In the genomic region with DNA sequence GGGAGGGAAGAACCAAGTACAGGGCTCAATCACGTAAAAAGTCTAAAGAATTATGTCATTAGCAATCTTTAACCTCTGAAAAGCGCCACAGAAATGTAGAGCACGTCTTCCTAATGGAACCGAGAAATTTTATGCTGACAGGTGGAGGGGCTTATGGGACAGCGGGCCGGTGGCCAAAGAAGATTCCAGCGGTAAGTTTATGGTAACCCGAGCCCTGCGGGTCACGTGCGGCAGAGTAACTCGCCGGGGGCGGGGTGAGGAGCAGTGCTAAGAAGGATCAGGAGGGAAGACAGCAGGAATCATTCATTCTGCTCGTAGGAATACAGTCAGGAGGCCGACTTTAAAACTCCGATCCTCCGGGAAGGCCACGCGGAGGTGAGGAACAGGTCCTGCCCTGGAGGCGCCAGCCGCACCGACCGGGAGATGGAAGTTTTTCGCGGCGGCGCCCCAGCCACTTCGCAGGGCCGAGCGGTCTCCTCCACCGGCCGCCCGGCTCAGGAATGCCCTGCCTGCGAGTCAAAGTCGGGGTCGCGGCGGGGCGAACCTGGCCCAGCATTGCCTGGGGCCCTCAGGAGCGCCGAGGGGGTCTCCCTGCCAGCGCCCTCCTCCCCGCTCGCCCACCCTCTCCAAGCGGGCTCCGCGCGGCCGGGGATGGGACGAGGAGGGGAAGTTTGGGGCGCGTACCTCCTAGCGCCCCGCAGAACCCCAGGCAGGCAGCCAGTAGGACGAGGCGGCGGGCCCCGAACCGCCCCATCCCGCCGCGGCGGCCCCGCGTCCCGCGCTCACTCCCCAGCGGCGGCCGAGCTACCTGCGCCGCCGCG, we compare ENCODE assay signal across 8 cellular contexts.
DNase-seq lines count a peak whose midpoint lies in the region; ATAC-seq and TF ChIP-seq lines count a peak whose summit lies in the region.

No MANE protein-coding gene starts in this region.

- H3K4me3 ChIP-seq in CD4-positive, CD25-positive, alpha-beta regulatory T cell (ENCODE audit: low read depth, low read length) = no peak overlapping the region
- H3K4me3 ChIP-seq in SJCRH30 (no peak overlapping the region; the same call in 1 of the 2 replicates), fibroblast of mammary gland (ENCODE audit: control insufficient read depth, low read depth, low read length) (peak overlapping the region; percentile 35)
- H3K4me3 ChIP-seq in naive thymus-derived CD4-positive, alpha-beta T cell (ENCODE audit: low read length) = peak overlapping the region; percentile 32

- intact Hi-C loops in naive thymus-derived CD4-positive, alpha-beta T cell (cut with micrococcal nuclease) = no loop called here

- H3K4me1 ChIP-seq in CD4-positive, CD25-positive, alpha-beta regulatory T cell (ENCODE audit: control insufficient read depth, insufficient read depth, low read length, poor library complexity, severe bottlenecking) = peaks cover 9% of the 10 kb centered on the region
- peaks cover 13% of the 10 kb centered on the region for H3K4me1 ChIP-seq in SJCRH30
- H3K4me1 ChIP-seq in naive thymus-derived CD4-positive, alpha-beta T cell (ENCODE audit: control insufficient read depth in 2 of 2, insufficient read depth in 2 of 2, low read length in 2 of 2) = no peaks in the 10 kb centered on the region

- POLR2A ChIA-PET in naive thymus-derived CD4-positive, alpha-beta T cell (lab: Charles Lee) = no interaction called here

- DNase-seq in CD4-positive, CD25-positive, alpha-beta regulatory T cell = no peak
- DNase-seq in SJCRH30 = peak; percentile 83 to 87
- peak; percentile 40 for DNase-seq in fibroblast of mammary gland (ENCODE audit: low read depth)
- DNase-seq in naive thymus-derived CD4-positive, alpha-beta T cell = peak in 1 of 9 donors; percentile 12

- peak; percentile 18 to 41 for ATAC-seq in CD4-positive, CD25-positive, alpha-beta regulatory T cell (ENCODE audit: low read depth in 2 of 2)
- ATAC-seq in naive thymus-derived CD4-positive, alpha-beta T cell = peak; percentile 59
- ATAC-seq in GM21786 (IDR thresholded peaks at IDR 0.05; ENCODE audit: unreplicated experiment) (no peak), esophagus mucosa (no peak), HG02623 (IDR thresholded peaks at IDR 0.05; ENCODE audit: unreplicated experiment) (no peak), GM19463 (IDR thresholded peaks at IDR 0.05; ENCODE audit: unreplicated experiment) (no peak)

- no peaks in the 10 kb centered on the region for H3K9me3 Mint-ChIP-seq in CD4-positive, CD25-positive, alpha-beta regulatory T cell
- peaks cover 0 to 7% (median 0%) of the 10 kb centered on the region in 11 donors for H3K9me3 Mint-ChIP-seq in naive thymus-derived CD4-positive, alpha-beta T cell

- H3K4me3 Mint-ChIP-seq in CD4-positive, CD25-positive, alpha-beta regulatory T cell = peak overlapping the region; percentile 6 to 76 (median 53)
- peak overlapping the region; percentile 61 to 92 (median 86) for H3K4me3 Mint-ChIP-seq in naive thymus-derived CD4-positive, alpha-beta T cell

- peaks cover 3% of the 10 kb centered on the region for H3K36me3 Mint-ChIP-seq in CD4-positive, CD25-positive, alpha-beta regulatory T cell
- H3K36me3 Mint-ChIP-seq in naive thymus-derived CD4-positive, alpha-beta T cell = peaks cover 0 to 8% (median 3%) of the 10 kb centered on the region in 5 donors

- no peak overlapping the region for H3K27ac Mint-ChIP-seq in CD4-positive, CD25-positive, alpha-beta regulatory T cell
- peak overlapping the region in 1 of 9 donors; percentile 63 for H3K27ac Mint-ChIP-seq in naive thymus-derived CD4-positive, alpha-beta T cell

- H3K27me3 Mint-ChIP-seq in CD4-positive, CD25-positive, alpha-beta regulatory T cell = peaks cover 81% of the 10 kb centered on the region
- H3K27me3 Mint-ChIP-seq in naive thymus-derived CD4-positive, alpha-beta T cell = peaks cover 57 to 88% (median 58%) of the 10 kb centered on the region in 5 donors

- TF ChIP-seq CTCF in fibroblast of mammary gland (conservative IDR thresholded peaks at IDR 0.05; ENCODE audit: control insufficient read depth, insufficient read depth, low read depth, low read length) = no peak

- H3K27ac ChIP-seq in CD4-positive, CD25-positive, alpha-beta regulatory T cell (ENCODE audit: insufficient read depth, low read length, poor library complexity, severe bottlenecking) = no peak overlapping the region
- H3K27ac ChIP-seq in SJCRH30 = peak overlapping the region; percentile 86
- H3K27ac ChIP-seq in naive thymus-derived CD4-positive, alpha-beta T cell (ENCODE audit: low read depth, low read length) = no peak overlapping the region

- peaks cover 0 to 10% (median 6%) of the 10 kb centered on the region in 4 donors for H3K4me1 Mint-ChIP-seq in CD4-positive, CD25-positive, alpha-beta regulatory T cell
- H3K4me1 Mint-ChIP-seq in naive thymus-derived CD4-positive, alpha-beta T cell = peaks cover 7 to 15% (median 8%) of the 10 kb centered on the region in 7 donors

- no peaks in the 10 kb centered on the region for H3K36me3 ChIP-seq in CD4-positive, CD25-positive, alpha-beta regulatory T cell (ENCODE audit: control insufficient read depth, insufficient read depth, low read length)
- no peaks in the 10 kb centered on the region for H3K36me3 ChIP-seq in SJCRH30
- no peaks in the 10 kb centered on the region for H3K36me3 ChIP-seq in naive thymus-derived CD4-positive, alpha-beta T cell (ENCODE audit: control insufficient read depth in 2 of 3, insufficient read depth in 3 of 3, low read length in 3 of 3)

- no peaks in the 10 kb centered on the region for H3K9me3 ChIP-seq in CD4-positive, CD25-positive, alpha-beta regulatory T cell (ENCODE audit: control insufficient read depth in 2 of 2, low read length in 2 of 2)
- H3K9me3 ChIP-seq in SJCRH30 (replicated peaks) = peaks cover 3% of the 10 kb centered on the region; the same call in 1 of the 2 replicates
- no peaks in the 10 kb centered on the region for H3K9me3 ChIP-seq in naive thymus-derived CD4-positive, alpha-beta T cell (ENCODE audit: control insufficient read depth in 2 of 3, low read length in 3 of 3)

- CTCF ChIA-PET in naive thymus-derived CD4-positive, alpha-beta T cell (lab: Charles Lee) = no interaction called here

- H3K27me3 ChIP-seq in CD4-positive, CD25-positive, alpha-beta regulatory T cell (ENCODE audit: control insufficient read depth, insufficient read depth, low read length) = peaks cover 45% of the 10 kb centered on the region
- H3K27me3 ChIP-seq in SJCRH30 = no peaks in the 10 kb centered on the region
- peaks cover 5 to 22% of the 10 kb centered on the region in 2 donors for H3K27me3 ChIP-seq in naive thymus-derived CD4-positive, alpha-beta T cell (ENCODE audit: control insufficient read depth in 2 of 2, insufficient read depth in 2 of 2, low read length in 2 of 2)

Comparison
In these comparisons a context has a peak if more than half of its experiments do, and no peak if none do; other contexts are left out.
1. ATAC-seq: peak in CD4-positive, CD25-positive, alpha-beta regulatory T cell (2 of 2) and naive thymus-derived CD4-positive, alpha-beta T cell (single experiment); none in GM21786 (single experiment), esophagus mucosa (single experiment), HG02623 (single experiment) and GM19463 (single experiment).
2. DNase-seq: peak in SJCRH30 (2 of 2) and fibroblast of mammary gland (single experiment); none in CD4-positive, CD25-positive, alpha-beta regulatory T cell (0 of 3).
3. H3K4me3 ChIP-seq: peak in fibroblast of mammary gland (single experiment) and naive thymus-derived CD4-positive, alpha-beta T cell (single experiment); none in CD4-positive, CD25-positive, alpha-beta regulatory T cell (single experiment) and SJCRH30 (single experiment).